17 cellular contexts compared by ENCODE assay signal in the genomic region with DNA sequence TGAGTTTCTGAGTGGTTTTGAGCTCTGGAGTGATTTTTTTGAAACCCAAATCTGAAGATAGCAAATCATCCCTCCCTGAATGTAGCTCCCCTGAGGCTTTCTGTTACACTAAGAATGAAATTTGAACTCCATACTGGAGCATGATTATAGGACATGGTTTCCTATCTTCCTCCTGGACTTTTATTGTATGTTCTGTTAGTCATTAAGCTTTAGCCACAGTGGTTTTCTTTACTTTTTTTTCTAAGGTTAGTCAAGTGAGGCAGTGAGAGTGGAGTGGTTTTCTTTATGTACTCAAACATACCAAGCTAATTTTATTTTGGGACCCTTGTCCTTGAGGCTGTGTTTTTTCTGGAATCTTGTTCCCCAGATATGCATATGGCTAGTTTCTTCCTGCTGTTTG. TPM values are rescaled to one million over a fixed set of nuclear protein-coding genes. Genes with fewer than 3 reads are reported as not detected.
DNase-seq lines count a peak whose midpoint lies in the region; ATAC-seq lines count a peak whose summit lies in the region.
"Had no signal": no experiment of that assay in that cellular context is flagged by ENCODE, and none has a peak within 500 bp of the region (broad histone marks: within the 10 kb centered on the region; RNA-seq: fewer than 3 reads in every experiment).

No MANE protein-coding gene starts in this region.

- no peaks in the 10 kb centered on the region for H3K27me3 ChIP-seq in mesenchymal stem cell (ENCODE audit: control insufficient read depth in 1 of 2, insufficient read depth in 1 of 2, low read length in 2 of 2)
- H3K27me3 ChIP-seq: Peyer's patch had no signal

- H3K4me1 ChIP-seq in mesenchymal stem cell (ENCODE audit: control insufficient read depth, insufficient read depth, low read depth, low read length), result peaks cover 3% of the 10 kb centered on the region
- H3K4me1 ChIP-seq: Peyer's patch had no signal

- no peak overlapping the region for H3K18ac ChIP-seq in mesenchymal stem cell (ENCODE audit: low read depth in 1 of 2, low read length in 2 of 2)

- no peak overlapping the region for H2BK5ac ChIP-seq in mesenchymal stem cell (ENCODE audit: low read depth, low read length, poor library complexity, severe bottlenecking)

- H2AFZ ChIP-seq in mesenchymal stem cell (ENCODE audit: low read depth, low read length), result no peak overlapping the region

- peak overlapping the region; percentile 3 for H3K27ac ChIP-seq in epithelial cell of prostate
- peak overlapping the region; percentile 26 for H3K27ac ChIP-seq in mesenchymal stem cell (ENCODE audit: low read length, poor library complexity, severe bottlenecking)
- H3K27ac ChIP-seq: C4-2B, Peyer's patch had no signal

- no peak overlapping the region for H3K27ac Mint-ChIP-seq in activated CD4-positive, alpha-beta T cell treated with anti-CD3 and anti-CD28 coated beads, Interleukin-2, amount 10 ng/mL, durations not matched to agents 7 days and 5 days
- no peak overlapping the region for H3K27ac Mint-ChIP-seq in activated CD4-positive, alpha-beta memory T cell treated with anti-CD3 and anti-CD28 coated beads, Interleukin-2, amount 10 ng/mL, durations not matched to agents 7 days and 5 days

- H3K4me3 ChIP-seq in mesenchymal stem cell (ENCODE audit: insufficient read depth in 1 of 2, low read depth in 1 of 2, low read length in 2 of 2), result no peak overlapping the region
- H3K4me3 ChIP-seq: Peyer's patch had no signal

- ATAC-seq in HG02885 (IDR thresholded peaks at IDR 0.05; ENCODE audit: poor library complexity, unreplicated experiment) (peak; percentile 54), HG02884 (IDR thresholded peaks at IDR 0.05; ENCODE audit: unreplicated experiment) (no peak)

- H3K79me1 ChIP-seq in mesenchymal stem cell (replicated peaks; ENCODE audit: low read length, poor library complexity, severe bottlenecking), result no peaks in the 10 kb centered on the region

- H3K4ac ChIP-seq in mesenchymal stem cell (ENCODE audit: low read depth in 1 of 2, low read length in 2 of 2), result no peak overlapping the region

- no peak overlapping the region for H2BK15ac ChIP-seq in mesenchymal stem cell (ENCODE audit: low read depth, poor library complexity, severe bottlenecking)

- no peaks in the 10 kb centered on the region for H3K36me3 Mint-ChIP-seq in activated CD4-positive, alpha-beta T cell treated with anti-CD3 and anti-CD28 coated beads, Interleukin-2, amount 10 ng/mL, durations not matched to agents 7 days and 5 days (ENCODE audit: low read depth)
- H3K36me3 Mint-ChIP-seq in activated CD4-positive, alpha-beta memory T cell treated with anti-CD3 and anti-CD28 coated beads, Interleukin-2, amount 10 ng/mL, durations not matched to agents 7 days and 5 days (ENCODE audit: low read depth), result no peaks in the 10 kb centered on the region

- H4K91ac ChIP-seq in mesenchymal stem cell (ENCODE audit: low read length), result no peak overlapping the region

- CTCF ChIA-PET in activated CD4-positive, alpha-beta T cell treated with anti-CD3 and anti-CD28 coated beads, Interleukin-2, amount 10 ng/mL, durations not matched to agents 7 days and 5 days (lab: Charles Lee), result no interaction called here
- CTCF ChIA-PET in activated CD4-positive, alpha-beta memory T cell treated with anti-CD3 and anti-CD28 coated beads, Interleukin-2, amount 10 ng/mL, durations not matched to agents 7 days and 5 days (lab: Charles Lee), result interaction anchor here (1.0 to 2.3 kb wide), 3 partner anchors 16 to 279 kb away, joined by 3 to 10 read pairs (median 4); no protein-coding TSS in a partner anchor

- H3K9me3 ChIP-seq in mesenchymal stem cell (ENCODE audit: control insufficient read depth, low read length), result no peaks in the 10 kb centered on the region
- H3K9me3 ChIP-seq: Peyer's patch had no signal

- H2BK12ac ChIP-seq in mesenchymal stem cell (ENCODE audit: low read length in 2 of 2), result no peak overlapping the region

- peaks cover 2% of the 10 kb centered on the region for H3K4me1 Mint-ChIP-seq in activated CD4-positive, alpha-beta T cell treated with anti-CD3 and anti-CD28 coated beads, Interleukin-2, amount 10 ng/mL, durations not matched to agents 7 days and 5 days
- H3K4me1 Mint-ChIP-seq in activated CD4-positive, alpha-beta memory T cell treated with anti-CD3 and anti-CD28 coated beads, Interleukin-2, amount 10 ng/mL, durations not matched to agents 7 days and 5 days, result peaks cover 4% of the 10 kb centered on the region

- H4K8ac ChIP-seq in mesenchymal stem cell (ENCODE audit: low read length), result no peak overlapping the region

- no peak overlapping the region for H3K23ac ChIP-seq in mesenchymal stem cell (ENCODE audit: low read length in 2 of 2)

- H2AK5ac ChIP-seq in mesenchymal stem cell (ENCODE audit: low read length, severe bottlenecking), result no peak overlapping the region

- no peak overlapping the region for H3K14ac ChIP-seq in mesenchymal stem cell (ENCODE audit: low read length in 2 of 2)

- no peak overlapping the region for H2BK120ac ChIP-seq in mesenchymal stem cell (ENCODE audit: low read depth, low read length)

- H3K4me3 Mint-ChIP-seq in activated CD4-positive, alpha-beta T cell treated with anti-CD3 and anti-CD28 coated beads, Interleukin-2, amount 10 ng/mL, durations not matched to agents 7 days and 5 days, result no peak overlapping the region
- no peak overlapping the region for H3K4me3 Mint-ChIP-seq in activated CD4-positive, alpha-beta memory T cell treated with anti-CD3 and anti-CD28 coated beads, Interleukin-2, amount 10 ng/mL, durations not matched to agents 7 days and 5 days

- no peaks in the 10 kb centered on the region for H3K9me3 Mint-ChIP-seq in activated CD4-positive, alpha-beta T cell treated with anti-CD3 and anti-CD28 coated beads, Interleukin-2, amount 10 ng/mL, durations not matched to agents 7 days and 5 days
- no peaks in the 10 kb centered on the region for H3K9me3 Mint-ChIP-seq in activated CD4-positive, alpha-beta memory T cell treated with anti-CD3 and anti-CD28 coated beads, Interleukin-2, amount 10 ng/mL, durations not matched to agents 7 days and 5 days

- no peak overlapping the region for H3K9ac ChIP-seq in mesenchymal stem cell (ENCODE audit: low read length)

- no peaks in the 10 kb centered on the region for H3K27me3 Mint-ChIP-seq in activated CD4-positive, alpha-beta T cell treated with anti-CD3 and anti-CD28 coated beads, Interleukin-2, amount 10 ng/mL, durations not matched to agents 7 days and 5 days
- peaks cover 4% of the 10 kb centered on the region for H3K27me3 Mint-ChIP-seq in activated CD4-positive, alpha-beta memory T cell treated with anti-CD3 and anti-CD28 coated beads, Interleukin-2, amount 10 ng/mL, durations not matched to agents 7 days and 5 days

- in situ Hi-C loops in ACHN (cut with HindIII; ENCODE audit: low pct_ligation_motif_present, low pct_unique_long_range_greater_than_20kb, low sequenced_read_pairs), result no loop called here

- no peaks in the 10 kb centered on the region for H3K36me3 ChIP-seq in mesenchymal stem cell (ENCODE audit: control insufficient read depth in 1 of 2, insufficient read depth in 2 of 2, low read depth in 1 of 2, low read length in 2 of 2)
- H3K36me3 ChIP-seq: Peyer's patch had no signal

- POLR2A ChIA-PET in activated CD4-positive, alpha-beta T cell treated with anti-CD3 and anti-CD28 coated beads, Interleukin-2, amount 10 ng/mL, durations not matched to agents 7 days and 5 days (lab: Charles Lee), result no interaction called here
- POLR2A ChIA-PET in activated CD4-positive, alpha-beta memory T cell treated with anti-CD3 and anti-CD28 coated beads, Interleukin-2, amount 10 ng/mL, durations not matched to agents 7 days and 5 days (lab: Charles Lee), result no interaction called here

- peak; percentile 22 for DNase-seq in ACHN
- no peak for DNase-seq in epithelial cell of prostate (ENCODE audit: low read depth, low spot score)
- no peak for DNase-seq in mesenchymal stem cell
- DNase-seq in activated CD4-positive, alpha-beta T cell treated with anti-CD3 and anti-CD28 coated beads, Interleukin-2, amount 10 ng/mL, durations not matched to agents 7 days and 5 days, result no peak
- no peak for DNase-seq in RPMI8226
- DNase-seq in activated CD4-positive, alpha-beta memory T cell treated with anti-CD3 and anti-CD28 coated beads, Interleukin-2, amount 10 ng/mL, durations not matched to agents 7 days and 5 days, result no peak
- DNase-seq: DMS 273 treated with DMSO at 0.1 percent for 48 hours, GF-D8, IMR-90, NCI-H1417, NCI-H187, NCI-H446 treated with DMSO at 0.1 percent for 48 hours, Peyer's patch, Right ventricle myocardium superior had no signal

- H3K4me2 ChIP-seq in mesenchymal stem cell (ENCODE audit: low read length, poor library complexity, severe bottlenecking), result no peak overlapping the region

RNA-seq across cellular contexts. Expression of gene FRMD4B, which starts 55.1 kb away (rescaled TPM):
- 3.9 TPM for polyA plus RNA-seq in mesenchymal stem cell (2013, experiment 1 of 2)
- 4.2 TPM for polyA plus RNA-seq in mesenchymal stem cell (2013, experiment 2 of 2)
- 1 to 10 TPM; 6.9 to 8.2 TPM for total RNA-seq in activated CD4-positive, alpha-beta T cell treated with anti-CD3 and anti-CD28 coated beads, Interleukin-2, amount 10 ng/mL, durations not matched to agents 7 days and 5 days
- 10 to 100 TPM; 69.5 to 72.4 TPM for total RNA-seq in activated CD4-positive, alpha-beta memory T cell treated with anti-CD3 and anti-CD28 coated beads, Interleukin-2, amount 10 ng/mL, durations not matched to agents 7 days and 5 days

Comparison
In these comparisons a context has a peak if more than half of its experiments do, and no peak if none do; other contexts are left out.
1. RNA of gene FRMD4B, which starts 55.1 kb away (total RNA-seq): 69.5 to 72.4 TPM in activated CD4-positive, alpha-beta memory T cell treated with anti-CD3 and anti-CD28 coated beads, Interleukin-2, amount 10 ng/mL, durations not matched to agents 7 days and 5 days; 6.9 to 8.2 TPM in activated CD4-positive, alpha-beta T cell treated with anti-CD3 and anti-CD28 coated beads, Interleukin-2, amount 10 ng/mL, durations not matched to agents 7 days and 5 days; every median in the first group is over 4 times any median in the second.